18 cellular contexts compared by ENCODE assay signal in the genomic region with DNA sequence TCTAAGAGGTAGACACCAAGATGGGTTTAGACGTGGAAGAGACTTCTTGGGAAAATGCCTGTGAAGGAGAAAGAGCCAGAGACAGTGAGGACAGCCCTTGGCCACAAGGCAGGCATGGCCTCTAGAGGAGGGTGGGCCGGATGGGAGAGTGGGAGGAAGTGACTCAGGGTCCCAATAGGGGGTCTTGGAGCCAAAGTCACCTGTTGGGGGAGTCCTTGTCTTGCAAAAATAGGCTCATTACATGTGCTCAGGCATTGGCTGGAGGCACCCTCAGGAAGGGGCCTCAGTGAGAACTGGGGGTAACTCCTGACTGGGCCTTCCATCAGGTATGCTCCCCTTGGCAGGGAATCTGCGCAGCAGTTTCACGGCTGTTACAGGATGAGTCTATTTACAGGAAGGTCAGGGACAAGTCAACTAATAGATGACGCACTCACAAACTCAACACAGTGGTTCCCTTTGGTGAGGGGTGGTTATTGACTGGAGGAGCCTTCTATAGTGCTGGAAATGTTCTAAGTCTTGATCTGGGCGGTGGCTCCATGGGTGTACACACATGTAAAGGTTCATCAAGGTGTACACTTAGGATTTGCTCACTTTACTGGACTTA.
"Had no signal": no experiment of that assay in that cellular context is flagged by ENCODE, and none has a peak within 500 bp of the region (broad histone marks: within the 10 kb centered on the region; RNA-seq: fewer than 3 reads in every experiment).

No MANE protein-coding gene starts in this region.

- DNase-seq: activated CD4-positive, alpha-beta T cell treated with anti-CD3 and anti-CD28 coated beads for 48 hours; activated CD8-positive, alpha-beta T cell treated with anti-CD3 and anti-CD28 coated beads for 36 hours; activated T-cell treated with anti-CD3 and anti-CD28 coated beads, Interleukin-2, amount 50 U/mL, for 48 hours; effector CD4-positive, alpha-beta T cell; foreskin keratinocyte; glutamatergic neuron; left cardiac atrium; lower lobe of right lung; ovary; stimulated activated CD4-positive, alpha-beta T cell treated with anti-CD3 and anti-CD28 coated beads, Interleukin-12 subunit alpha, Interleukin-12 subunit beta, amount 100 ng/mL, for 4 hours; stimulated activated CD4-positive, alpha-beta T cell treated with anti-CD3 and anti-CD28 coated beads, Interleukin-2, amount 100 ng/mL, for 48 hours; stimulated activated naive B cell treated with anti-CD40 and anti-IgM and Interleukin-4, amounts not matched to agents 10 μg/mL and 1 μg/mL and 100 μg/mL, for 72 hours; T-helper 17 cell; transverse colon had no signal

- H2AFZ ChIP-seq: neural progenitor cell had no signal

- H3K27me3 ChIP-seq: cardiac muscle cell, neural progenitor cell, ovary had no signal

- H3K27ac ChIP-seq: cardiac muscle cell, foreskin keratinocyte, lower lobe of right lung, neural progenitor cell, ovary, transverse colon had no signal

- H3K36me3 ChIP-seq: cardiac muscle cell, lower lobe of right lung, neural progenitor cell, ovary, transverse colon had no signal

- FAIRE-seq: colon had no signal

- H3K4me1 ChIP-seq: foreskin keratinocyte, neural progenitor cell, transverse colon had no signal

- H3K9ac ChIP-seq: neural progenitor cell had no signal

- H3K4me3 ChIP-seq: cardiac muscle cell, lower lobe of right lung, neural progenitor cell, ovary, transverse colon had no signal

- H3K4me2 ChIP-seq: neural progenitor cell had no signal

- ATAC-seq: activated CD8-positive, alpha-beta T cell treated with anti-CD3 and anti-CD28 coated beads for 36 hours; activated naive CD4-positive, alpha-beta T cell treated with anti-CD3 and anti-CD28 coated beads, Interleukin-2, amount 50 U/mL, for 72 hours; foreskin keratinocyte; left cardiac atrium; stimulated activated naive B cell treated with anti-CD40 and anti-IgM and Interleukin-4, amounts not matched to agents 10 μg/mL and 1 μg/mL and 100 μg/mL, for 72 hours; T-helper 17 cell had no signal

- H3K9me3 ChIP-seq: lower lobe of right lung, ovary, transverse colon had no signal
